ENCODE assay signal across 9 cellular contexts in genomic region chr1:94063379-94063778, GRCh38. TPM values are rescaled to one million over a fixed set of nuclear protein-coding genes. Genes with fewer than 3 reads are reported as not detected.
A peak's percentile ranks its signal among the peaks of the same experiment; 100 is the strongest.
DNase-seq lines count a peak whose midpoint lies in the region; ATAC-seq and TF ChIP-seq lines count a peak whose summit lies in the region.
"Had no signal": no experiment of that assay in that cellular context is flagged by ENCODE, and none has a peak within 500 bp of the region (broad histone marks: within the 10 kb centered on the region; RNA-seq: fewer than 3 reads in every experiment).

No MANE protein-coding gene starts in this region.

- H3K4me3 ChIP-seq in AG04450 (ENCODE audit: low read depth, low read length), result no peak overlapping the region
- no peak overlapping the region for H3K4me3 ChIP-seq in mammary epithelial cell (replicated peaks in 1 of 3; ENCODE audit: insufficient read depth in 1 of 3, low read depth in 2 of 3, low read length in 3 of 3)
- H3K4me3 ChIP-seq in lower lobe of right lung, result no peak overlapping the region
- H3K4me3 ChIP-seq: SJSA1 had no signal

- H3K27me3 ChIP-seq in AG04450 (ENCODE audit: control insufficient read depth, insufficient read depth, low read length) (no peaks in the 10 kb centered on the region), mammary epithelial cell (ENCODE audit: insufficient read depth, low read length) (no peaks in the 10 kb centered on the region), lower lobe of right lung (ENCODE audit: low read depth) (no peaks in the 10 kb centered on the region)
- H3K27me3 ChIP-seq: SJSA1 had no signal

- BruUV-seq in mammary epithelial cell (replicated peaks; lab: Mats Ljungman, UMichigan), result no TSS peak

- no peaks in the 10 kb centered on the region for H3K79me2 ChIP-seq in mammary epithelial cell (ENCODE audit: insufficient read depth, low read length)

- H3K27ac ChIP-seq in AG04450 (ENCODE audit: low read depth, low read length) (no peak overlapping the region), KOPT-K1 (ENCODE audit: low read depth, low read length, poor library complexity, severe bottlenecking) (peak overlapping the region; percentile 20), mammary epithelial cell (ENCODE audit: insufficient read depth, low read depth, low read length) (no peak overlapping the region), lower lobe of right lung (no peak overlapping the region)
- H3K27ac ChIP-seq: SJSA1 had no signal

- TF ChIP-seq CTCF in AG04450 (IDR thresholded peaks at IDR 0.05; ENCODE audit: low read depth, low read length), result peak; percentile 59
- peak; percentile 23 to 53 for TF ChIP-seq CTCF in mammary epithelial cell (conservative IDR thresholded peaks at IDR 0.05 in 1 of 2, IDR thresholded peaks at IDR 0.05 in 1 of 2; ENCODE audit: extremely low read depth in 1 of 2, insufficient read depth in 1 of 2, low read depth in 1 of 2, low read length in 2 of 2)
- TF ChIP-seq CTCF in lower lobe of right lung (IDR thresholded peaks at IDR 0.05), result peak; percentile 35

- WGBS in mammary epithelial cell (ENCODE audit: low coverage, missing lambda C conversion rate), result 78% methylated on average over 4 of the region's 5 CpGs

- no peaks in the 10 kb centered on the region for H4K20me1 ChIP-seq in mammary epithelial cell (ENCODE audit: insufficient read depth, low read length)

- POLR2A ChIA-PET in AG04450 (lab: Yijun Ruan, JAX), result interaction anchor here (0.8 to 1.2 kb wide), 2 partner anchors 22 to 174 kb away, joined by 3 to 6 read pairs; partner anchors contain the start of gene ARHGAP29

- DNase-seq in AG04450 (ENCODE audit: low read depth, low spot score) (peak; percentile 30), mammary epithelial cell (no peak), lower lobe of right lung (no peak), SKM-1 treated with dmso at 0.1 percent for 144 hours (lab: John Stamatoyannopoulos, UW; ENCODE audit: unreplicated experiment) (no peak), cerebellar nuclear complex (lab: John Stamatoyannopoulos, UW) (no peak)
- no peak for DNase-seq in stimulated activated CD4-positive, alpha-beta T cell treated with anti-CD3 and anti-CD28 coated beads, Interleukin-12 subunit alpha, Interleukin-12 subunit beta, amount 100 ng/mL, for 4 hours

- dilution Hi-C loops in mammary epithelial cell (cut with HindIII; ENCODE audit: low sequenced_read_pairs), result no loop called here

- CTCF ChIA-PET in AG04450 (lab: Charles Lee) (interaction anchor here (0.7 to 11.1 kb wide), 18 partner anchors 9 to 401 kb away, joined by 3 to 258 read pairs (median 6); no protein-coding TSS in a partner anchor), mammary epithelial cell (lab: Charles Lee; ENCODE audit: low non-redundant PET) (interaction anchor here (0.6 to 3.1 kb wide), 5 partner anchors 19 to 272 kb away, joined by 3 to 35 read pairs (median 4); partner anchors contain the start of gene ARHGAP29)

- H3K4me2 ChIP-seq in mammary epithelial cell (ENCODE audit: insufficient read depth, low read depth, low read length), result no peak overlapping the region

- peak in 1 of 2 donors; percentile 32 for ATAC-seq in lower lobe of right lung
- no peak for ATAC-seq in HG02642 (IDR thresholded peaks at IDR 0.05; ENCODE audit: poor library complexity, unreplicated experiment)

- intact Hi-C loops in mammary epithelial cell (cut with micrococcal nuclease), result loop anchor here (5.0 kb wide), 2 partner anchors 99 to 744 kb away; no protein-coding TSS in a partner anchor
- intact Hi-C loops in lower lobe of right lung (cut with DNase I), result no loop called here

- H3K9me3 ChIP-seq in AG04450 (ENCODE audit: control insufficient read depth, insufficient read depth, low read length) (no peaks in the 10 kb centered on the region), KOPT-K1 (ENCODE audit: insufficient read depth, low read length, poor library complexity, severe bottlenecking) (no peaks in the 10 kb centered on the region), mammary epithelial cell (replicated peaks; ENCODE audit: insufficient read depth, low read length) (no peaks in the 10 kb centered on the region), lower lobe of right lung (no peaks in the 10 kb centered on the region)
- H3K9me3 ChIP-seq: SJSA1 had no signal

- peaks cover 19% of the 10 kb centered on the region for H3K4me1 ChIP-seq in mammary epithelial cell (ENCODE audit: insufficient read depth, low read length)
- peaks cover 35% of the 10 kb centered on the region for H3K4me1 ChIP-seq in lower lobe of right lung

- in situ Hi-C loops in mammary epithelial cell (cut with MboI; ENCODE audit: low sequenced_read_pairs in 2 of 2), result loop anchor here (5.0 to 10.0 kb wide), 2 partner anchors 111 to 269 kb away; no protein-coding TSS in a partner anchor

- no peak overlapping the region for H2AFZ ChIP-seq in mammary epithelial cell (ENCODE audit: low read depth, low read length)

- H3K9ac ChIP-seq in mammary epithelial cell (ENCODE audit: insufficient read depth, low read length), result no peak overlapping the region

- H3K36me3 ChIP-seq in KOPT-K1 (ENCODE audit: insufficient read depth, low read length) (no peaks in the 10 kb centered on the region), mammary epithelial cell (ENCODE audit: insufficient read depth, low read length) (no peaks in the 10 kb centered on the region), lower lobe of right lung (no peaks in the 10 kb centered on the region)
- H3K36me3 ChIP-seq: SJSA1 had no signal

RNA-seq across cellular contexts. Expression of gene ABCA4, which starts 57.6 kb away (rescaled TPM):
- polyA plus RNA-seq in AG04450 (2011; rRNA removed) (0.17 TPM in 2 replicates), mammary epithelial cell (0.29 TPM)
- 0.05 and 0.30 TPM in 2 replicates for polyA minus RNA-seq in AG04450 (2011; rRNA and poly(A)+ RNA removed)
- total RNA-seq in mammary epithelial cell (1 to 10 TPM in 1 of 2 donors, under 1 TPM in 1; 0.56 to 1.7 TPM), lower lobe of right lung (1.9 TPM)
- polyA minus RNA-seq in mammary epithelial cell, result not detected
